21 cellular contexts compared by ENCODE assay signal in the genomic region with DNA sequence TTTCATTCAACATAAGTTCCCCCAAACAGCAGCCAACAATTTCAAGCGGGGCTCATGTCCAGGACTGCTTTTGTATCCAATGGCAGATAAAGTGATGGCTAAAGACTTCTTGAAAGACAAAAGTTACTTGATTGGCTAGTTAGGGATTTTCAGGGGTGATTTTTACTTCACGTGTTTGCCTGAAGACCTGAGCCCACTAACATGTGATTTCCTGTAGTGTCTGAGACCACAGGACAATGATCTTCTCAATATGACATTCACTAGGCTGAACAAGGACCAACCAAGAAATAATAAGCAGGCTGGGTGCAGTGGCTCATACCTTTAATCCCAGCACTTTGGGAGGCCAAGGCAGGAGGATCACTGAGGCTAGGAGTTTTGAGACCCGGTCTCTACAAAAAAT. TPM values are rescaled to one million over a fixed set of nuclear protein-coding genes. Genes with fewer than 3 reads are reported as not detected.
"Had no signal": no experiment of that assay in that cellular context is flagged by ENCODE, and none has a peak within 500 bp of the region (broad histone marks: within the 10 kb centered on the region; RNA-seq: fewer than 3 reads in every experiment).

No MANE protein-coding gene starts in this region.

- H3K9ac ChIP-seq: parathyroid adenoma had no signal

- H3K4me1 Mint-ChIP-seq: nephron had no signal

- H3K9me3 ChIP-seq: psoas muscle, spleen, testis, transverse colon had no signal

- H3K36me3 ChIP-seq: spleen, transverse colon had no signal

- DNase-seq: dorsolateral prefrontal cortex; effector CD8-positive, alpha-beta T cell; foreskin melanocyte; head of caudate nucleus; hippocampal formation; kidney glomerular epithelial cell; mesendoderm; naive B cell; psoas muscle; retina; spleen; stimulated activated CD4-positive, alpha-beta T cell treated with anti-CD3 and anti-CD28 coated beads, Interleukin-2, amount 100 ng/mL, for 24 hours; testis; transverse colon had no signal

- FAIRE-seq: islet of Langerhans had no signal

- H3K79me2 ChIP-seq: parathyroid adenoma had no signal

- H3K27ac ChIP-seq: coronary artery, dorsolateral prefrontal cortex, parathyroid adenoma, psoas muscle, spleen, testis, transverse colon had no signal

- H3K9me3 Mint-ChIP-seq: nephron; stimulated activated naive CD8-positive, alpha-beta T cell treated with anti-CD3 and anti-CD28 coated beads, Interleukin-15, Interleukin-2, amounts not matched to agents 100 ng/mL and 50 ng/mL, for 24 hours had no signal

- ATAC-seq: psoas muscle, sciatic nerve had no signal

- H3K4me3 Mint-ChIP-seq: naive B cell; nephron; stimulated activated naive CD8-positive, alpha-beta T cell treated with anti-CD3 and anti-CD28 coated beads, Interleukin-15, Interleukin-2, amounts not matched to agents 100 ng/mL and 50 ng/mL, for 24 hours had no signal

- H3K27me3 Mint-ChIP-seq: naive B cell had no signal

- H3K4me3 ChIP-seq: coronary artery, dorsolateral prefrontal cortex, psoas muscle, spleen, testis, transverse colon had no signal

- H3K4me1 ChIP-seq: parathyroid adenoma, psoas muscle, testis, transverse colon had no signal

- H2AFZ ChIP-seq: parathyroid adenoma had no signal

- H3K27ac Mint-ChIP-seq: nephron; stimulated activated naive CD8-positive, alpha-beta T cell treated with anti-CD3 and anti-CD28 coated beads, Interleukin-15, Interleukin-2, amounts not matched to agents 100 ng/mL and 50 ng/mL, for 24 hours had no signal

- H3K36me3 Mint-ChIP-seq: naive B cell had no signal

- H3K27me3 ChIP-seq: dorsolateral prefrontal cortex, spleen, testis, transverse colon had no signal

RNA-seq across cellular contexts. Expression of a gene that starts 10.4 kb away (rescaled TPM):
- total RNA-seq: lung microvascular endothelial cell had no signal
